In the genomic region with DNA sequence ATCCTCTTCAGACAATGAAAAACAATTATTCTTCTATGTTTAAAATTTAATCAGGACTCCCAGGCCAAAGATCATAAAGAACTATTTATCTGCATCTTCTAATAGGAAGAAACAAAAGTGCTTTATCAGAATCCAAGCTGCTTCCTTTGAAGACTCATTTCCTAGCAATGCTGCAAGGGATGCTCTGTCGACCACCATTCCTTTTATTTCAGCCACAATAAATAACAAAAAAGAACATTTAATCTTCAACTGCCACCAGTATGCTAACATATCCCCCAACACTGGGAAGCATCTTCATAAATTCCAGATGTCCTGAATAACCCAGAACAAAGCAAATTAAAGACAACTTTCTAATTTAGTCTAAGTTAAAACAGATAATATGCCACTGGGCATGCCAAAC, we compare ENCODE assay signal across 1 cellular context.
TF ChIP-seq lines count a peak whose summit lies in the region.

No MANE protein-coding gene starts in this region.

TF ChIP-seq in GM23338, 12 proteins besides CTCF, POLR2A, EP300 and RAD21 (continued from another document):
- TF ChIP-seq REST (IDR thresholded peaks at IDR 0.05; ENCODE audit: unreplicated experiment) (no peak), JUNB (IDR thresholded peaks at IDR 0.05; ENCODE audit: unreplicated experiment) (no peak), POLR2AphosphoS5 (IDR thresholded peaks at IDR 0.05; ENCODE audit: low read depth) (no peak), EZH2 (IDR thresholded peaks at IDR 0.05; ENCODE audit: low read depth, unreplicated experiment) (no peak)
- TF ChIP-seq, protein P1, sequence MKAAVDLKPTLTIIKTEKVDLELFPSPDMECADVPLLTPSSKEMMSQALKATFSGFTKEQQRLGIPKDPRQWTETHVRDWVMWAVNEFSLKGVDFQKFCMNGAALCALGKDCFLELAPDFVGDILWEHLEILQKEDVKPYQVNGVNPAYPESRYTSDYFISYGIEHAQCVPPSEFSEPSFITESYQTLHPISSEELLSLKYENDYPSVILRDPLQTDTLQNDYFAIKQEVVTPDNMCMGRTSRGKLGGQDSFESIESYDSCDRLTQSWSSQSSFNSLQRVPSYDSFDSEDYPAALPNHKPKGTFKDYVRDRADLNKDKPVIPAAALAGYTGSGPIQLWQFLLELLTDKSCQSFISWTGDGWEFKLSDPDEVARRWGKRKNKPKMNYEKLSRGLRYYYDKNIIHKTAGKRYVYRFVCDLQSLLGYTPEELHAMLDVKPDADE (IDR thresholded peaks at IDR 0.05) = no peak
